Comparison of ENCODE assay signal across 2 cellular contexts in the genomic region with DNA sequence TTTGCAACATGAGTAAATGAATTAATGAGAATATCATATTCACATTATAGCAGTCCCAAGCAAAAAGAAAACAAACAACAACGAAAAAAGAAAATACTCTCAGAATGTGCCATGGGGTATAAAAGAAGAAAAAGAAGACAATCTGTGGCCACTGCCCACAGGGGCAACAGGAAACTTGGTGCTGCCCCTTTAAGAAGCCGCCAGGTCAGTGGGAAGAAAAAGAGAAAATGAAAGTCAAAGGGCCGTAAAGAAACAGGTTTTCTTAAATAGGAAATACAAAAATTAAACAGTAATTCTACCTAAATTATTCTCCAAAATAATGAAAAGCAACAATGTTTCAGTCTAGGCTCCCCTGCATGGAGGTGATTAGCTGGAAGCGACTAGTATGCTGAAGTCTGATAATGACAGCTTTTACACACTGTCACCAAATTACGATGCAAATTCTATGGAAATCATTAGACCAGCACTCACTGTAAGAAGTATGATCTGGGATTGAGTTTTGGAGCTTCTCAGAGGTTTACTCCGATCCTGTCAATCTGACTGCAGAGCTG.
TF ChIP-seq lines count a peak whose summit lies in the region.

No MANE protein-coding gene starts in this region.

TF ChIP-seq in GM23338, 12 proteins besides CTCF, POLR2A, EP300 and RAD21 (continued from another document):
- TF ChIP-seq, protein P1, sequence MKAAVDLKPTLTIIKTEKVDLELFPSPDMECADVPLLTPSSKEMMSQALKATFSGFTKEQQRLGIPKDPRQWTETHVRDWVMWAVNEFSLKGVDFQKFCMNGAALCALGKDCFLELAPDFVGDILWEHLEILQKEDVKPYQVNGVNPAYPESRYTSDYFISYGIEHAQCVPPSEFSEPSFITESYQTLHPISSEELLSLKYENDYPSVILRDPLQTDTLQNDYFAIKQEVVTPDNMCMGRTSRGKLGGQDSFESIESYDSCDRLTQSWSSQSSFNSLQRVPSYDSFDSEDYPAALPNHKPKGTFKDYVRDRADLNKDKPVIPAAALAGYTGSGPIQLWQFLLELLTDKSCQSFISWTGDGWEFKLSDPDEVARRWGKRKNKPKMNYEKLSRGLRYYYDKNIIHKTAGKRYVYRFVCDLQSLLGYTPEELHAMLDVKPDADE (IDR thresholded peaks at IDR 0.05) = no peak

TF ChIP-seq in SK-N-SH treated with all-trans-retinoic acid at 6 μM for 48 hours, 23 proteins besides CTCF, POLR2A, EP300 and RAD21 (continued from another document):
- TF ChIP-seq, protein P2, sequence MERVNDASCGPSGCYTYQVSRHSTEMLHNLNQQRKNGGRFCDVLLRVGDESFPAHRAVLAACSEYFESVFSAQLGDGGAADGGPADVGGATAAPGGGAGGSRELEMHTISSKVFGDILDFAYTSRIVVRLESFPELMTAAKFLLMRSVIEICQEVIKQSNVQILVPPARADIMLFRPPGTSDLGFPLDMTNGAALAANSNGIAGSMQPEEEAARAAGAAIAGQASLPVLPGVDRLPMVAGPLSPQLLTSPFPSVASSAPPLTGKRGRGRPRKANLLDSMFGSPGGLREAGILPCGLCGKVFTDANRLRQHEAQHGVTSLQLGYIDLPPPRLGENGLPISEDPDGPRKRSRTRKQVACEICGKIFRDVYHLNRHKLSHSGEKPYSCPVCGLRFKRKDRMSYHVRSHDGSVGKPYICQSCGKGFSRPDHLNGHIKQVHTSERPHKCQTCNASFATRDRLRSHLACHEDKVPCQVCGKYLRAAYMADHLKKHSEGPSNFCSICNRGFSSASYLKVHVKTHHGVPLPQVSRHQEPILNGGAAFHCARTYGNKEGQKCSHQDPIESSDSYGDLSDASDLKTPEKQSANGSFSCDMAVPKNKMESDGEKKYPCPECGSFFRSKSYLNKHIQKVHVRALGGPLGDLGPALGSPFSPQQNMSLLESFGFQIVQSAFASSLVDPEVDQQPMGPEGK (CRISPR knock-in tag; IDR thresholded peaks at IDR 0.05; ENCODE audit: borderline replicate concordance) = no peak
